ENCODE assay signal across 20 cellular contexts in genomic region chr13:98697833-98698232, GRCh38. TPM values are rescaled to one million over a fixed set of nuclear protein-coding genes. Genes with fewer than 3 reads are reported as not detected.
DNase-seq lines count a peak whose midpoint lies in the region; ATAC-seq and TF ChIP-seq lines count a peak whose summit lies in the region.
"Had no signal": no experiment of that assay in that cellular context is flagged by ENCODE, and none has a peak within 500 bp of the region (broad histone marks: within the 10 kb centered on the region; RNA-seq: fewer than 3 reads in every experiment).

No MANE protein-coding gene starts in this region.

- H3K23ac ChIP-seq in mesenchymal stem cell (ENCODE audit: low read length in 2 of 2), result no peak overlapping the region

- H2AFZ ChIP-seq in mesenchymal stem cell (ENCODE audit: low read depth, low read length) (no peak overlapping the region), parathyroid adenoma (peak overlapping the region; percentile 58)

- POLR2A ChIA-PET in HEK293T (lab: Yijun Ruan, JAX), result no interaction called here

- TF ChIP-seq CTCF in parathyroid adenoma (IDR thresholded peaks at IDR 0.05), result no peak
- TF ChIP-seq CTCF in tibial artery (IDR thresholded peaks at IDR 0.05), result no peak

- no peak overlapping the region for H4K91ac ChIP-seq in mesenchymal stem cell (ENCODE audit: low read length)

- H3K36me3 ChIP-seq in SK-N-MC (ENCODE audit: insufficient read depth, low read length) (no peaks in the 10 kb centered on the region), mesenchymal stem cell (ENCODE audit: control insufficient read depth in 1 of 2, insufficient read depth in 2 of 2, low read depth in 1 of 2, low read length in 2 of 2) (no peaks in the 10 kb centered on the region), parathyroid adenoma (ENCODE audit: control insufficient read depth, insufficient read depth, low read length) (no peaks in the 10 kb centered on the region), tibial artery (no peaks in the 10 kb centered on the region)
- H3K36me3 ChIP-seq: BE2C, SJCRH30 had no signal

- CTCF ChIA-PET in HEK293T (lab: Yijun Ruan, JAX), result interaction anchor here (0.7 kb wide), 1 partner anchor 265 kb away, joined by 3 read pairs; no protein-coding TSS in a partner anchor

- H2BK12ac ChIP-seq in mesenchymal stem cell (ENCODE audit: low read length in 2 of 2), result no peak overlapping the region

- no peak overlapping the region for H3K14ac ChIP-seq in mesenchymal stem cell (ENCODE audit: low read length in 2 of 2)

- H3K27me3 ChIP-seq in mesenchymal stem cell (ENCODE audit: control insufficient read depth in 1 of 2, insufficient read depth in 1 of 2, low read length in 2 of 2) (peaks cover 0 to 8% of the 10 kb centered on the region in 2 experiments), parathyroid adenoma (ENCODE audit: control insufficient read depth, insufficient read depth, low read length) (no peaks in the 10 kb centered on the region), tibial artery (peaks cover 0 to 6% of the 10 kb centered on the region in 2 donors)
- H3K27me3 ChIP-seq: BE2C, Peyer's patch, SJCRH30 had no signal

- H3K9ac ChIP-seq in SK-N-MC (ENCODE audit: insufficient read length) (no peak overlapping the region), mesenchymal stem cell (ENCODE audit: low read length) (no peak overlapping the region), parathyroid adenoma (no peak overlapping the region)

- no peak overlapping the region for H3K4ac ChIP-seq in mesenchymal stem cell (ENCODE audit: low read depth in 1 of 2, low read length in 2 of 2)

- H3K79me2 ChIP-seq in parathyroid adenoma, result no peaks in the 10 kb centered on the region

- H3K4me2 ChIP-seq in mesenchymal stem cell (ENCODE audit: low read length, poor library complexity, severe bottlenecking) (no peak overlapping the region), parathyroid adenoma (ENCODE audit: low read length) (peak overlapping the region; percentile 55)
- H3K4me2 ChIP-seq: A549 had no signal

- H3K4me3 ChIP-seq in SK-N-MC (no peak overlapping the region), mesenchymal stem cell (ENCODE audit: insufficient read depth in 1 of 2, low read depth in 1 of 2, low read length in 2 of 2) (no peak overlapping the region), parathyroid adenoma (ENCODE audit: low read depth, low read length) (peak overlapping the region; percentile 36), tibial artery (no peak overlapping the region)
- H3K4me3 ChIP-seq: A549, Peyer's patch, SJCRH30 had no signal

- DNase-seq in NCI-H146 treated with DMSO at 0.1 percent for 48 hours (lab: John Stamatoyannopoulos, UW; ENCODE audit: unreplicated experiment) (peak; percentile 90), SK-N-MC (ENCODE audit: low read depth, low spot score) (no peak), mesenchymal stem cell (no peak), left lobe of liver (ENCODE audit: low spot score) (no peak), NCI-H1105 treated with DMSO at 0.1 percent for 48 hours (lab: John Stamatoyannopoulos, UW) (no peak), tibial artery (no peak), HEK293T (ENCODE audit: extremely low spot score) (no peak)
- DNase-seq: BE2C; CD4-positive, CD25-positive, alpha-beta regulatory T cell; EL; H9; MV-4-11; NCI-H187; NCI-H524 treated with DMSO at 0.1 percent for 48 hours; Peyer's patch; SJCRH30 had no signal

- no peaks in the 10 kb centered on the region for H3K9me3 ChIP-seq in SK-N-MC (ENCODE audit: low read depth, low read length)
- H3K9me3 ChIP-seq in mesenchymal stem cell (ENCODE audit: control insufficient read depth, low read length), result no peaks in the 10 kb centered on the region
- no peaks in the 10 kb centered on the region for H3K9me3 ChIP-seq in parathyroid adenoma (ENCODE audit: control insufficient read depth, low read length)
- H3K9me3 ChIP-seq in tibial artery, result no peaks in the 10 kb centered on the region
- H3K9me3 ChIP-seq: A549, BE2C, Peyer's patch, SJCRH30 had no signal

- H4K8ac ChIP-seq in mesenchymal stem cell (ENCODE audit: low read length), result no peak overlapping the region

- H2BK15ac ChIP-seq in mesenchymal stem cell (ENCODE audit: low read depth, poor library complexity, severe bottlenecking), result no peak overlapping the region

- peak overlapping the region; percentile 34; the same call in 1 of the 2 replicates for H3K27ac ChIP-seq in SK-N-MC
- peak overlapping the region; percentile 2 for H3K27ac ChIP-seq in mesenchymal stem cell (ENCODE audit: low read length, poor library complexity, severe bottlenecking)
- peak overlapping the region; percentile 68 for H3K27ac ChIP-seq in parathyroid adenoma
- no peak overlapping the region for H3K27ac ChIP-seq in tibial artery
- H3K27ac ChIP-seq: A549, Peyer's patch, SJCRH30 had no signal

- no peaks in the 10 kb centered on the region for H3K79me1 ChIP-seq in mesenchymal stem cell (replicated peaks; ENCODE audit: low read length, poor library complexity, severe bottlenecking)

- H3K4me1 ChIP-seq in mesenchymal stem cell (ENCODE audit: control insufficient read depth, insufficient read depth, low read depth, low read length) (peaks cover 2% of the 10 kb centered on the region), parathyroid adenoma (no peaks in the 10 kb centered on the region), tibial artery (no peaks in the 10 kb centered on the region)
- H3K4me1 ChIP-seq: A549, BE2C, Peyer's patch, SJCRH30 had no signal

- no peak overlapping the region for H3K18ac ChIP-seq in mesenchymal stem cell (ENCODE audit: low read depth in 1 of 2, low read length in 2 of 2)

- H2AK5ac ChIP-seq in mesenchymal stem cell (ENCODE audit: low read length, severe bottlenecking), result no peak overlapping the region

- intact Hi-C loops in tibial artery (cut with DNase I; ENCODE audit: low total_unique reads), result no loop called here

- 64% methylated on average over 2 of the region's 4 CpGs for WGBS in mesenchymal stem cell

- ATAC-seq in left lobe of liver, result no peak
- ATAC-seq: A549 had no signal

- H2BK5ac ChIP-seq in mesenchymal stem cell (ENCODE audit: low read depth, low read length, poor library complexity, severe bottlenecking), result no peak overlapping the region

- H2BK120ac ChIP-seq in mesenchymal stem cell (ENCODE audit: low read depth, low read length), result no peak overlapping the region

TF ChIP-seq in HEK293T, 16 proteins besides CTCF, POLR2A, EP300 and RAD21:
- TF ChIP-seq BHLHE40 (IDR thresholded peaks at IDR 0.05; ENCODE audit: borderline replicate concordance), result no peak
- TF ChIP-seq ZNF384 (IDR thresholded peaks at IDR 0.05), result no peak
- TF ChIP-seq HDGF (IDR thresholded peaks at IDR 0.05; ENCODE audit: borderline replicate concordance), result no peak
- no peak for TF ChIP-seq ARNT (IDR thresholded peaks at IDR 0.05)
- no peak for TF ChIP-seq LEF1 (IDR thresholded peaks at IDR 0.05; ENCODE audit: borderline replicate concordance)
- TF ChIP-seq NFRKB (IDR thresholded peaks at IDR 0.05), result no peak
- no peak for TF ChIP-seq TARDBP (IDR thresholded peaks at IDR 0.05)
- no peak for TF ChIP-seq L3MBTL2 (conservative IDR thresholded peaks at IDR 0.05)
- TF ChIP-seq FOXM1 (IDR thresholded peaks at IDR 0.05; ENCODE audit: borderline replicate concordance), result no peak
- no peak for TF ChIP-seq FOXK2 (IDR thresholded peaks at IDR 0.05)
- TF ChIP-seq FOXA1 (IDR thresholded peaks at IDR 0.05), result no peak
- TF ChIP-seq SP1 (IDR thresholded peaks at IDR 0.05), result no peak
- no peak for TF ChIP-seq SUZ12 (IDR thresholded peaks at IDR 0.05)
- no peak for TF ChIP-seq ELF4 (IDR thresholded peaks at IDR 0.05)
- TF ChIP-seq PKNOX1 (IDR thresholded peaks at IDR 0.05), result no peak

RNA-seq across cellular contexts. Expression of gene SLC15A1, which starts 54.6 kb away (rescaled TPM):
- not detected for polyA plus RNA-seq in mesenchymal stem cell (2013, experiment 1 of 2)
- not detected for polyA plus RNA-seq in mesenchymal stem cell (2013, experiment 2 of 2)
- 26.9 TPM for total RNA-seq in left lobe of liver
- total RNA-seq: CD4-positive, CD25-positive, alpha-beta regulatory T cell; OCI-LY7 had no signal
- polyA plus RNA-seq: CD4-positive, CD25-positive, alpha-beta regulatory T cell; IgD-negative memory B cell had no signal

Comparison
In these comparisons a context has a peak if more than half of its experiments do, and no peak if none do; other contexts are left out.
1. H3K27ac ChIP-seq: peak in SK-N-MC (single experiment), mesenchymal stem cell (single experiment) and parathyroid adenoma (single experiment); none in tibial artery (0 of 2).